ENCODE assay signal across 1 cellular context in the genomic region with DNA sequence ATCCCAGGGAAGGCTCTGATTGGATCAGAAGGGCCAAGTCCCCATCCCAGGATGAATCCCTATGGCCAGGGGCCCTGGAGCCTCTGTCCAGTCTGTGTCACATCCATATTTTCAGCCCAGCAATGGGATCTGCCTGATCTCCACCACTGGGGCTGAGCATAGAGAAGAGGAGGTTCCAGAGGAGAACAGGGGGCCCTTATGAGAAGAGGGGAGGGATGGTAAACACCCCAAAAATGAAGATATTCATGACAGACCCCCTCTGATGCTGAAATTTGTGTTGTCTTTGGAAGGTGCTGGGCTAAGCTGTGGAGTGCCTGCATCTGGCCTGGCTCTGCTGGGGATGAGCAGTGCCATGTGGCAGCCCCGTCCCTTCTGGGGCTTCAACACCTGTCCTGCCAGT.
TF ChIP-seq lines count a peak whose summit lies in the region.

No MANE protein-coding gene starts in this region.

TF ChIP-seq in WTC11, 78 proteins besides CTCF, POLR2A, EP300 and RAD21 (continued from another document):
- TF ChIP-seq, protein P1, sequence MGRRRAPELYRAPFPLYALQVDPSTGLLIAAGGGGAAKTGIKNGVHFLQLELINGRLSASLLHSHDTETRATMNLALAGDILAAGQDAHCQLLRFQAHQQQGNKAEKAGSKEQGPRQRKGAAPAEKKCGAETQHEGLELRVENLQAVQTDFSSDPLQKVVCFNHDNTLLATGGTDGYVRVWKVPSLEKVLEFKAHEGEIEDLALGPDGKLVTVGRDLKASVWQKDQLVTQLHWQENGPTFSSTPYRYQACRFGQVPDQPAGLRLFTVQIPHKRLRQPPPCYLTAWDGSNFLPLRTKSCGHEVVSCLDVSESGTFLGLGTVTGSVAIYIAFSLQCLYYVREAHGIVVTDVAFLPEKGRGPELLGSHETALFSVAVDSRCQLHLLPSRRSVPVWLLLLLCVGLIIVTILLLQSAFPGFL (CRISPR knock-in tag; IDR thresholded peaks at IDR 0.05; ENCODE audit: borderline replicate concordance), result no peak
- TF ChIP-seq NFE2L1 (CRISPR knock-in tag; IDR thresholded peaks at IDR 0.05) (no peak), TCF7 (CRISPR knock-in tag; IDR thresholded peaks at IDR 0.05; ENCODE audit: low read depth) (no peak), RORB (CRISPR knock-in tag; IDR thresholded peaks at IDR 0.05) (no peak), GTF2I (CRISPR knock-in tag; conservative IDR thresholded peaks at IDR 0.05) (no peak), ZNF317 (CRISPR knock-in tag; IDR thresholded peaks at IDR 0.05; ENCODE audit: borderline replicate concordance, low read depth) (no peak), GABPB1 (CRISPR knock-in tag; IDR thresholded peaks at IDR 0.05) (no peak), ATF1 (CRISPR knock-in tag; IDR thresholded peaks at IDR 0.05) (no peak)
- TF ChIP-seq, protein P2, sequence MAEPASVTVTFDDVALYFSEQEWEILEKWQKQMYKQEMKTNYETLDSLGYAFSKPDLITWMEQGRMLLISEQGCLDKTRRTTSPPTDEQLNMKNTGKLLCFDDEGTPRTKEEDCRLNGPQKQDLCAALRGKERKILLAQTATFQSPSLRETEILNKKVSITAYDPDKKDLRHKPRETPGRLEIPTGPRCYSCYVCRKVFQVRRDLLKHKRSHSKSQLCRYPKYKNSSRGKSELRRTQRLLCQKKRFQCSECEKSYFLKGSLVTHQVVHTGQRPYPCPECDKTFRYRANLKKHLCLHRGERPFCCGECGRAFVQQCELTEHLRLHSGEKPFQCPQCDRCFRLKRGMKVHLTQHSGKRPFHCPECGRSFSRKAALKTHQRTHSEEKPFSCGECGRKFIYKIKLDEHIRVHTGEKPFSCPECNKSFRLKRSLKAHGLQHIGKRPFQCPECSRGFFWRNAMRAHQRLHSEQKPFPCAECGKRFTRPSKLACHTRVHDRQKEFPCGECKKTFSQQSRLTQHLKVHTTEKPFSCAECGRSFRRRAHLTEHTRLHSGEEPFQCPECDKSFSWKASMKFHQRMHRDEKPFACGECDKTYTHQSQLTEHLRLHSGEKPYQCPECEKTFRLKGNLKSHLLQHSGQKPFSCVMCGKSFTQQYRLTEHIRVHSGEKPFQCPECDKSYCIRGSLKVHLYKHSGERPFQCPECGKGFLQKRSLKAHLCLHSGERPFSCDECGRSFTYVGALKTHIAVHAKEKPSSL (CRISPR knock-in tag; conservative IDR thresholded peaks at IDR 0.05), result no peak
